Comparison of ENCODE assay signal across 1 cellular context in genomic region chr9:72364679-72365524, GRCh38.
TF ChIP-seq lines count a peak whose summit lies in the region.

A gene with protein sequence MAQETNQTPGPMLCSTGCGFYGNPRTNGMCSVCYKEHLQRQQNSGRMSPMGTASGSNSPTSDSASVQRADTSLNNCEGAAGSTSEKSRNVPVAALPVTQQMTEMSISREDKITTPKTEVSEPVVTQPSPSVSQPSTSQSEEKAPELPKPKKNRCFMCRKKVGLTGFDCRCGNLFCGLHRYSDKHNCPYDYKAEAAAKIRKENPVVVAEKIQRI (minus strand): TSS chr9:72365208. CDS start chr9:72360778, 4,430 bp downstream.

TF ChIP-seq in HepG2, 621 proteins besides CTCF, POLR2A, EP300 and RAD21 (continued from another document and continues in another):
- TF ChIP-seq MBNL3 (CRISPR knock-in tag; conservative IDR thresholded peaks at IDR 0.05) (no peak), ZFP36L1 (CRISPR knock-in tag; IDR thresholded peaks at IDR 0.05) (no peak), NKX3-1 (CRISPR knock-in tag; IDR thresholded peaks at IDR 0.05) (peak; percentile 58; the same call in 1 of the 2 replicates), ZNF576 (CRISPR knock-in tag; IDR thresholded peaks at IDR 0.05) (no peak), SMARCC2 (IDR thresholded peaks at IDR 0.05) (no peak), ZNF564 (CRISPR knock-in tag; IDR thresholded peaks at IDR 0.05) (peak; percentile 46; the same call in 1 of the 2 replicates), KLF11 (CRISPR knock-in tag; IDR thresholded peaks at IDR 0.05) (no peak), SMYD3 (CRISPR knock-in tag; IDR thresholded peaks at IDR 0.05) (no peak), IRX3 (CRISPR knock-in tag; IDR thresholded peaks at IDR 0.05; ENCODE audit: borderline replicate concordance, low read depth) (no peak; the same call in 1 of the 2 replicates), KLF13 (CRISPR knock-in tag; IDR thresholded peaks at IDR 0.05) (no peak), KMT2B (CRISPR knock-in tag; IDR thresholded peaks at IDR 0.05) (no peak), ZNF343 (CRISPR knock-in tag; IDR thresholded peaks at IDR 0.05) (no peak), HOXD1 (CRISPR knock-in tag; IDR thresholded peaks at IDR 0.05) (peak; percentile 16; the same call in 1 of the 2 replicates), YEATS4 (CRISPR knock-in tag; IDR thresholded peaks at IDR 0.05; ENCODE audit: borderline replicate concordance) (no peak; the same call in 1 of the 2 replicates), GABPA (IDR thresholded peaks at IDR 0.05; ENCODE audit: low read depth, low read length) (no peak), GABPA (CRISPR knock-in tag; IDR thresholded peaks at IDR 0.05; ENCODE audit: low read depth) (no peak), SETDB1 (CRISPR knock-in tag; IDR thresholded peaks at IDR 0.05; ENCODE audit: borderline replicate concordance) (no peak), PLSCR1 (CRISPR knock-in tag; IDR thresholded peaks at IDR 0.05; ENCODE audit: borderline replicate concordance) (peak; percentile 28; the same call in 1 of the 2 replicates), TSC22D2 (CRISPR knock-in tag; IDR thresholded peaks at IDR 0.05; ENCODE audit: borderline replicate concordance) (0 out of 2 replicates have a peak, but pooled peaks have one; percentile 23), ZC3H13 (CRISPR knock-in tag; IDR thresholded peaks at IDR 0.05) (no peak; the same call in 1 of the 2 replicates), MED13 (CRISPR knock-in tag; IDR thresholded peaks at IDR 0.05) (peak; percentile 61; the same call in 1 of the 2 replicates), MZF1 (CRISPR knock-in tag; IDR thresholded peaks at IDR 0.05; ENCODE audit: borderline replicate concordance) (no peak), DMAP1 (CRISPR knock-in tag; IDR thresholded peaks at IDR 0.05) (no peak; the same call in 1 of the 2 replicates), TBL1XR1 (IDR thresholded peaks at IDR 0.05; ENCODE audit: borderline replicate concordance, low read length, partially characterized antibody) (no peak), AHR (CRISPR knock-in tag; IDR thresholded peaks at IDR 0.05) (peak; percentile 97), ZNF546 (CRISPR knock-in tag; conservative IDR thresholded peaks at IDR 0.05) (0 out of 2 replicates have a peak, but pooled peaks have one; percentile 27), PRMT3 (CRISPR knock-in tag; IDR thresholded peaks at IDR 0.05; ENCODE audit: borderline replicate concordance, low read depth) (no peak), JDP2 (CRISPR knock-in tag; IDR thresholded peaks at IDR 0.05; ENCODE audit: borderline replicate concordance) (peak; percentile 19; the same call in 1 of the 2 replicates), MTF2 (CRISPR knock-in tag; IDR thresholded peaks at IDR 0.05; ENCODE audit: borderline replicate concordance) (no peak; the same call in 1 of the 2 replicates), ZNF589 (CRISPR knock-in tag; conservative IDR thresholded peaks at IDR 0.05) (peak; percentile 91), SAP130 (CRISPR knock-in tag; IDR thresholded peaks at IDR 0.05; ENCODE audit: low read depth) (peak; percentile 78), POGZ (CRISPR knock-in tag; IDR thresholded peaks at IDR 0.05) (peak; percentile 67; the same call in 1 of the 2 replicates), ZXDC (CRISPR knock-in tag; IDR thresholded peaks at IDR 0.05) (peak; percentile 41; the same call in 1 of the 2 replicates), RBM22 (optimal IDR thresholded peaks at IDR 0.05; ENCODE audit: low read length) (no peak), MLLT10 (CRISPR knock-in tag; IDR thresholded peaks at IDR 0.05) (no peak), ZC3H4 (CRISPR knock-in tag; IDR thresholded peaks at IDR 0.05; ENCODE audit: borderline replicate concordance) (no peak; the same call in 1 of the 2 replicates), ZFP36L2 (CRISPR knock-in tag; IDR thresholded peaks at IDR 0.05) (no peak; the same call in 1 of the 2 replicates), NFIC (IDR thresholded peaks at IDR 0.05; ENCODE audit: low read length) (no peak), ZKSCAN5 (CRISPR knock-in tag; IDR thresholded peaks at IDR 0.05) (no peak)
- TF ChIP-seq, protein P1, sequence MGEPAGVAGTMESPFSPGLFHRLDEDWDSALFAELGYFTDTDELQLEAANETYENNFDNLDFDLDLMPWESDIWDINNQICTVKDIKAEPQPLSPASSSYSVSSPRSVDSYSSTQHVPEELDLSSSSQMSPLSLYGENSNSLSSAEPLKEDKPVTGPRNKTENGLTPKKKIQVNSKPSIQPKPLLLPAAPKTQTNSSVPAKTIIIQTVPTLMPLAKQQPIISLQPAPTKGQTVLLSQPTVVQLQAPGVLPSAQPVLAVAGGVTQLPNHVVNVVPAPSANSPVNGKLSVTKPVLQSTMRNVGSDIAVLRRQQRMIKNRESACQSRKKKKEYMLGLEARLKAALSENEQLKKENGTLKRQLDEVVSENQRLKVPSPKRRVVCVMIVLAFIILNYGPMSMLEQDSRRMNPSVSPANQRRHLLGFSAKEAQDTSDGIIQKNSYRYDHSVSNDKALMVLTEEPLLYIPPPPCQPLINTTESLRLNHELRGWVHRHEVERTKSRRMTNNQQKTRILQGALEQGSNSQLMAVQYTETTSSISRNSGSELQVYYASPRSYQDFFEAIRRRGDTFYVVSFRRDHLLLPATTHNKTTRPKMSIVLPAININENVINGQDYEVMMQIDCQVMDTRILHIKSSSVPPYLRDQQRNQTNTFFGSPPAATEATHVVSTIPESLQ (CRISPR knock-in tag; conservative IDR thresholded peaks at IDR 0.05), result 0 out of 2 replicates have a peak, but pooled peaks have one; percentile 72
- TF ChIP-seq, protein P2, sequence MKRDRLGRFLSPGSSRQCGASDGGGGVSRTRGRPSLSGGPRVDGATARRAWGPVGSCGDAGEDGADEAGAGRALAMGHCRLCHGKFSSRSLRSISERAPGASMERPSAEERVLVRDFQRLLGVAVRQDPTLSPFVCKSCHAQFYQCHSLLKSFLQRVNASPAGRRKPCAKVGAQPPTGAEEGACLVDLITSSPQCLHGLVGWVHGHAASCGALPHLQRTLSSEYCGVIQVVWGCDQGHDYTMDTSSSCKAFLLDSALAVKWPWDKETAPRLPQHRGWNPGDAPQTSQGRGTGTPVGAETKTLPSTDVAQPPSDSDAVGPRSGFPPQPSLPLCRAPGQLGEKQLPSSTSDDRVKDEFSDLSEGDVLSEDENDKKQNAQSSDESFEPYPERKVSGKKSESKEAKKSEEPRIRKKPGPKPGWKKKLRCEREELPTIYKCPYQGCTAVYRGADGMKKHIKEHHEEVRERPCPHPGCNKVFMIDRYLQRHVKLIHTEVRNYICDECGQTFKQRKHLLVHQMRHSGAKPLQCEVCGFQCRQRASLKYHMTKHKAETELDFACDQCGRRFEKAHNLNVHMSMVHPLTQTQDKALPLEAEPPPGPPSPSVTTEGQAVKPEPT (CRISPR knock-in tag; IDR thresholded peaks at IDR 0.05; ENCODE audit: low read depth), result 0 out of 2 replicates have a peak, but pooled peaks have one; percentile 72
- TF ChIP-seq, protein P3, sequence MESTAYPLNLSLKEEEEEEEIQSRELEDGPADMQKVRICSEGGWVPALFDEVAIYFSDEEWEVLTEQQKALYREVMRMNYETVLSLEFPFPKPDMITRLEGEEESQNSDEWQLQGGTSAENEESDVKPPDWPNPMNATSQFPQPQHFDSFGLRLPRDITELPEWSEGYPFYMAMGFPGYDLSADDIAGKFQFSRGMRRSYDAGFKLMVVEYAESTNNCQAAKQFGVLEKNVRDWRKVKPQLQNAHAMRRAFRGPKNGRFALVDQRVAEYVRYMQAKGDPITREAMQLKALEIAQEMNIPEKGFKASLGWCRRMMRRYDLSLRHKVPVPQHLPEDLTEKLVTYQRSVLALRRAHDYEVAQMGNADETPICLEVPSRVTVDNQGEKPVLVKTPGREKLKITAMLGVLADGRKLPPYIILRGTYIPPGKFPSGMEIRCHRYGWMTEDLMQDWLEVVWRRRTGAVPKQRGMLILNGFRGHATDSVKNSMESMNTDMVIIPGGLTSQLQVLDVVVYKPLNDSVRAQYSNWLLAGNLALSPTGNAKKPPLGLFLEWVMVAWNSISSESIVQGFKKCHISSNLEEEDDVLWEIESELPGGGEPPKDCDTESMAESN (CRISPR knock-in tag; conservative IDR thresholded peaks at IDR 0.05), result peak; percentile 74; the same call in 1 of the 2 replicates
- TF ChIP-seq, protein P4, sequence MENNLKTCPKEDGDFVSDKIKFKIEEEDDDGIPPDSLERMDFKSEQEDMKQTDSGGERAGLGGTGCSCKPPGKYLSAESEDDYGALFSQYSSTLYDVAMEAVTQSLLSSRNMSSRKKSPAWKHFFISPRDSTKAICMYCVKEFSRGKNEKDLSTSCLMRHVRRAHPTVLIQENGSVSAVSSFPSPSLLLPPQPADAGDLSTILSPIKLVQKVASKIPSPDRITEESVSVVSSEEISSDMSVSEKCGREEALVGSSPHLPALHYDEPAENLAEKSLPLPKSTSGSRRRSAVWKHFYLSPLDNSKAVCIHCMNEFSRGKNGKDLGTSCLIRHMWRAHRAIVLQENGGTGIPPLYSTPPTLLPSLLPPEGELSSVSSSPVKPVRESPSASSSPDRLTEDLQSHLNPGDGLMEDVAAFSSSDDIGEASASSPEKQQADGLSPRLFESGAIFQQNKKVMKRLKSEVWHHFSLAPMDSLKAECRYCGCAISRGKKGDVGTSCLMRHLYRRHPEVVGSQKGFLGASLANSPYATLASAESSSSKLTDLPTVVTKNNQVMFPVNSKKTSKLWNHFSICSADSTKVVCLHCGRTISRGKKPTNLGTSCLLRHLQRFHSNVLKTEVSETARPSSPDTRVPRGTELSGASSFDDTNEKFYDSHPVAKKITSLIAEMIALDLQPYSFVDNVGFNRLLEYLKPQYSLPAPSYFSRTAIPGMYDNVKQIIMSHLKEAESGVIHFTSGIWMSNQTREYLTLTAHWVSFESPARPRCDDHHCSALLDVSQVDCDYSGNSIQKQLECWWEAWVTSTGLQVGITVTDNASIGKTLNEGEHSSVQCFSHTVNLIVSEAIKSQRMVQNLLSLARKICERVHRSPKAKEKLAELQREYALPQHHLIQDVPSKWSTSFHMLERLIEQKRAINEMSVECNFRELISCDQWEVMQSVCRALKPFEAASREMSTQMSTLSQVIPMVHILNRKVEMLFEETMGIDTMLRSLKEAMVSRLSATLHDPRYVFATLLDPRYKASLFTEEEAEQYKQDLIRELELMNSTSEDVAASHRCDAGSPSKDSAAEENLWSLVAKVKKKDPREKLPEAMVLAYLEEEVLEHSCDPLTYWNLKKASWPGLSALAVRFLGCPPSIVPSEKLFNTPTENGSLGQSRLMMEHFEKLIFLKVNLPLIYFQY (CRISPR knock-in tag; IDR thresholded peaks at IDR 0.05; ENCODE audit: borderline replicate concordance), result no peak; the same call in 1 of the 2 replicates
- TF ChIP-seq, protein P5, sequence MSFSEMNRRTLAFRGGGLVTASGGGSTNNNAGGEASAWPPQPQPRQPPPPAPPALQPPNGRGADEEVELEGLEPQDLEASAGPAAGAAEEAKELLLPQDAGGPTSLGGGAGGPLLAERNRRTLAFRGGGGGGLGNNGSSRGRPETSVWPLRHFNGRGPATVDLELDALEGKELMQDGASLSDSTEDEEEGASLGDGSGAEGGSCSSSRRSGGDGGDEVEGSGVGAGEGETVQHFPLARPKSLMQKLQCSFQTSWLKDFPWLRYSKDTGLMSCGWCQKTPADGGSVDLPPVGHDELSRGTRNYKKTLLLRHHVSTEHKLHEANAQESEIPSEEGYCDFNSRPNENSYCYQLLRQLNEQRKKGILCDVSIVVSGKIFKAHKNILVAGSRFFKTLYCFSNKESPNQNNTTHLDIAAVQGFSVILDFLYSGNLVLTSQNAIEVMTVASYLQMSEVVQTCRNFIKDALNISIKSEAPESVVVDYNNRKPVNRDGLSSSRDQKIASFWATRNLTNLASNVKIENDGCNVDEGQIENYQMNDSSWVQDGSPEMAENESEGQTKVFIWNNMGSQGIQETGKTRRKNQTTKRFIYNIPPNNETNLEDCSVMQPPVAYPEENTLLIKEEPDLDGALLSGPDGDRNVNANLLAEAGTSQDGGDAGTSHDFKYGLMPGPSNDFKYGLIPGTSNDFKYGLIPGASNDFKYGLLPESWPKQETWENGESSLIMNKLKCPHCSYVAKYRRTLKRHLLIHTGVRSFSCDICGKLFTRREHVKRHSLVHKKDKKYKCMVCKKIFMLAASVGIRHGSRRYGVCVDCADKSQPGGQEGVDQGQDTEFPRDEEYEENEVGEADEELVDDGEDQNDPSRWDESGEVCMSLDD (CRISPR knock-in tag; IDR thresholded peaks at IDR 0.05; ENCODE audit: borderline replicate concordance), result no peak; the same call in 1 of the 2 replicates
- TF ChIP-seq, protein P6, sequence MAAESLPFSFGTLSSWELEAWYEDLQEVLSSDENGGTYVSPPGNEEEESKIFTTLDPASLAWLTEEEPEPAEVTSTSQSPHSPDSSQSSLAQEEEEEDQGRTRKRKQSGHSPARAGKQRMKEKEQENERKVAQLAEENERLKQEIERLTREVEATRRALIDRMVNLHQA (CRISPR knock-in tag; IDR thresholded peaks at IDR 0.05), result no peak
- TF ChIP-seq, protein P7, sequence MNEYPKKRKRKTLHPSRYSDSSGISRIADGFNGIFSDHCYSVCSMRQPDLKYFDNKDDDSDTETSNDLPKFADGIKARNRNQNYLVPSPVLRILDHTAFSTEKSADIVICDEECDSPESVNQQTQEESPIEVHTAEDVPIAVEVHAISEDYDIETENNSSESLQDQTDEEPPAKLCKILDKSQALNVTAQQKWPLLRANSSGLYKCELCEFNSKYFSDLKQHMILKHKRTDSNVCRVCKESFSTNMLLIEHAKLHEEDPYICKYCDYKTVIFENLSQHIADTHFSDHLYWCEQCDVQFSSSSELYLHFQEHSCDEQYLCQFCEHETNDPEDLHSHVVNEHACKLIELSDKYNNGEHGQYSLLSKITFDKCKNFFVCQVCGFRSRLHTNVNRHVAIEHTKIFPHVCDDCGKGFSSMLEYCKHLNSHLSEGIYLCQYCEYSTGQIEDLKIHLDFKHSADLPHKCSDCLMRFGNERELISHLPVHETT (CRISPR knock-in tag; conservative IDR thresholded peaks at IDR 0.05), result no peak
